In the genomic region with DNA sequence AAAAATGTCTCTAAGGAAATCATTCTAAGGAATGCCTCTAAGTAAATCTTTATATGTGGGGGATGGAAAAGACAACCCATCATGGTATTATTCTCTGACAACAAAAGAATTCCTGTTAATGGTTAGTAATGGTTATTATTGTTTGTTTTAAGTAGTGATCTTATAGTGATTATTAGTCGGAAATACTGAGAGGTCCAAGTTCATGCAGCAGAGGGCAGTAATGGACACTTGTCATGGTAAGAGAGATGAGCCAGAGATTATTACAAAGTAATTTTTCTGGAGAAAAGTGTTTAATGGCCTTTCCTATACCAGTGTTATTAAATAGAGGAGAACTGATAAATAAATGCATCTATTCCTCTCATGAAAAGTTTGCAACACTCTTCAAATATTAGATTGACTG, we compare ENCODE assay signal across 1 cellular context.
TF ChIP-seq lines count a peak whose summit lies in the region.

No MANE protein-coding gene starts in this region.

TF ChIP-seq in HCT116, 20 proteins besides CTCF, POLR2A, EP300 and RAD21 (continued from another document):
- TF ChIP-seq, protein P1, sequence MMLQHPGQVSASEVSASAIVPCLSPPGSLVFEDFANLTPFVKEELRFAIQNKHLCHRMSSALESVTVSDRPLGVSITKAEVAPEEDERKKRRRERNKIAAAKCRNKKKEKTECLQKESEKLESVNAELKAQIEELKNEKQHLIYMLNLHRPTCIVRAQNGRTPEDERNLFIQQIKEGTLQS (IDR thresholded peaks at IDR 0.05): no peak
- no peak for TF ChIP-seq YY1 (IDR thresholded peaks at IDR 0.05; ENCODE audit: extremely low read depth, insufficient replicate concordance, low read depth, low read length)
- TF ChIP-seq ZBTB33 (IDR thresholded peaks at IDR 0.05; ENCODE audit: extremely low read depth, insufficient replicate concordance, low read length): no peak
